In the genomic region with DNA sequence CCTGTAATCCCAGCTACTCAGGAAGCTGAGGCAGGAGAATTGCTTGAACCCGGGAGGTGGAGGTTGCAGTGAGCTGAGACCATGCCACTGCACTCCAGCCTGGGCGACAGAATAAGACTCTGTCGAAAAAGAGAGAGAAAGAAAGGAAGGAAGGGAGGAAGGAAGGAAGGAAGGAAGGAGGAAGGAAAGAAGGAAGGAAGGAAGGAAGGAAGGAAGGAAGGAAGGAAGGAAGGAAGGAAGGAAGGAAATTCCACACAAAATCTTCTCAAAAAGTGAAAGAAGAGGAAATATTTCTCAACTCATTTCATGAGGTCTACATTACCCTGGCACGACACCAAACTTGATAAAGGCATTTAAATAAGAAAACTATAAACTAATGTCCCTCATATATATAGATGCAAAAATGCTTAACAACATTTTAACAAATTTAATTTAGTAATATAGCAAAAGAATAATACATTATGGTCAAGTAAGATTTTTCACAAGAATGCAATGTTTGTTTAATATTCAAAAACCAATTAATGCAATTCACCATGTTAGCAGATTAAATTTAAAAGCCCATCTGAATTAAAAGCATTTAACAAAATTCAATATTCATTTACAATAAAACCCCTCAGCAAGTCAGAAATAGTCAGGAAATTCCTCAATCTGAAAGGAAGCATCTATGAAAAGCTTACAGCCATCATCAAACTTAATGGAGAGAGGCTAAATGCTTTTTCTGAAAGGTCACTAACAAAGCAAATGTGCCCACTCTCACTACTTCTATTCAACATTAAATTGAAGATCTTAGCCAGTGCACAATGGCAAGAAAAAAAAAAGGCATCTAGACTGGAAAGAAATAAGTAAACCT, we compare ENCODE assay signal across 30 cellular contexts. TPM values are rescaled to one million over a fixed set of nuclear protein-coding genes. Genes with fewer than 3 reads are reported as not detected.
"Had no signal": no experiment of that assay in that cellular context is flagged by ENCODE, and none has a peak within 500 bp of the region (broad histone marks: within the 10 kb centered on the region; RNA-seq: fewer than 3 reads in every experiment).

No MANE protein-coding gene starts in this region.

- H3K4me1 ChIP-seq: prostate gland, sigmoid colon, tibial nerve, uterus had no signal

- H3K27me3 ChIP-seq: left lung, pancreas, sigmoid colon, tibial nerve, uterus had no signal

- H3K9me3 ChIP-seq: left lung, lower lobe of right lung, pancreas, prostate gland, sigmoid colon, tibial nerve, uterus had no signal

- FAIRE-seq: islet of Langerhans, kidney, pancreas, small intestine had no signal

- ATAC-seq: left colon; left lung; lower lobe of right lung; naive thymus-derived CD8-positive, alpha-beta T cell; pancreas; right cardiac atrium; stimulated activated memory B cell treated with anti-CD40 and anti-IgM and Interleukin-4, amounts not matched to agents 10 μg/mL and 1 μg/mL and 100 μg/mL, for 72 hours; stimulated activated naive CD8-positive, alpha-beta T cell treated with anti-CD3 and anti-CD28 coated beads, Interleukin-15, amount 100 ng/mL, for 72 hours had no signal

- H3K36me3 ChIP-seq: left lung, lower lobe of right lung, pancreas, prostate gland, sigmoid colon, tibial nerve, uterus had no signal

- H3K4me3 ChIP-seq: left lung, lower lobe of right lung, pancreas, prostate gland, sigmoid colon, tibial nerve, uterus had no signal

- DNase-seq: immature natural killer cell; kidney; left colon; left lung; lower lobe of right lung; mammary epithelial cell; mesenchymal stem cell; naive thymus-derived CD8-positive, alpha-beta T cell; nucleus accumbens; pancreas; posterior cingulate gyrus; retina; right cardiac atrium; sigmoid colon; small intestine; stimulated activated CD4-positive, alpha-beta T cell treated with anti-CD3 and anti-CD28 coated beads, Interleukin-1b, Interleukin-23, amount 100 ng/mL, for 48 hours; stimulated activated CD4-positive, alpha-beta T cell treated with anti-CD3 and anti-CD28 coated beads, Interleukin-2, amount 100 ng/mL, for 48 hours; stimulated activated CD4-positive, alpha-beta T cell treated with anti-CD3 and anti-CD28 coated beads, Interleukin-4, amount 100 ng/mL, for 4 hours; stimulated activated CD8-positive, alpha-beta memory T cell treated with anti-CD3 and anti-CD28 coated beads, Interleukin-4, amount 100 ng/mL, for 48 hours; stimulated activated naive CD4-positive, alpha-beta T cell treated with Interleukin-2 at 50 U/mL for 16 hours; stimulated activated naive CD8-positive, alpha-beta T cell treated with anti-CD3 and anti-CD28 coated beads, Interleukin-15, amount 100 ng/mL, for 72 hours; substantia nigra; uterus had no signal

- H3K27ac ChIP-seq: left lung, lower lobe of right lung, pancreas, prostate gland, sigmoid colon, tibial nerve, uterus had no signal

RNA-seq across cellular contexts. Expression of gene CPB2, which starts 12.0 kb away (rescaled TPM):
- total RNA-seq: kidney; left colon; mammary epithelial cell; naive thymus-derived CD8-positive, alpha-beta T cell; osteoblast; right cardiac atrium; sigmoid colon; temporal lobe; tibial nerve; ureter had no signal
- polyA plus RNA-seq: immature natural killer cell, mammary epithelial cell, right cardiac atrium, sigmoid colon, small intestine had no signal
